In the genomic region with DNA sequence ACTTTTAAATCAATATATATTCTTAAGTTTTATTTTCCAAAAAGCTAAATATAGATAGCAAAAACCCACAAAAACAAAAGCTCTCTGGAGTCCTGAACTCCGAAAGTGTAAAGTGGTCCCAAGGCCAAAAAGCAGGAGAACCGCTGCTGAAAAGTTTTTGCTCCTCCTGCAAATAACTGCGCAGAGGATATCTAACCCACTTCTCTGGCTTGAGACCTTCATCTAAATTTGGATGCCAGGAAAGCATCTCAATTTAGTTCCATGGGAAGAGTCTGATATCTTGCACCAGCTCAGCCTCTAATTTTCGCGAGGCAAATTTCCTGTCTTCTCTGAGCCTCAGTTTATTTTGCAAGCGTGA, we compare ENCODE assay signal across 8 cellular contexts. TPM values are rescaled to one million over a fixed set of nuclear protein-coding genes. Genes with fewer than 3 reads are reported as not detected.
DNase-seq lines count a peak whose midpoint lies in the region; ATAC-seq, FAIRE-seq and TF ChIP-seq lines count a peak whose summit lies in the region.

No MANE protein-coding gene starts in this region.

- peaks cover 14% of the 10 kb centered on the region for H3K36me3 Mint-ChIP-seq in activated T-cell treated with anti-CD3 and anti-CD28 coated beads, Interleukin-2, amount 50 U/mL, for 4 hours (ENCODE audit: insufficient read depth)
- no peaks in the 10 kb centered on the region for H3K36me3 Mint-ChIP-seq in astrocyte (ENCODE audit: low read depth, unreplicated experiment)

- peak overlapping the region; percentile 87 for H3K4me2 ChIP-seq in astrocyte (ENCODE audit: low read length)

- in situ Hi-C loops in transverse colon (cut with MboI; ENCODE audit: low pct_ligation_motif_present in 1 of 4, low pct_unique_long_range_greater_than_20kb in 1 of 4, low sequenced_read_pairs in 3 of 4) = loop anchor here in 2 of 4 donors (25.0 kb wide), 2 partner anchors 280 to 305 kb away; a partner anchor contains a TSS

- under 1% methylated on average over 6 of the region's 6 CpGs for WGBS in right lobe of liver (ENCODE audit: insufficient coverage, low coverage, low lambda C conversion rate, missing lambda C conversion rate)
- 0 to 2% methylated on average over 2 to 6 of the region's 6 CpGs for WGBS in transverse colon (ENCODE audit: low coverage in 1 of 2), 2 donors

- no peak for ATAC-seq in activated T-cell treated with anti-CD3 and anti-CD28 coated beads, Interleukin-2, amount 50 U/mL, for 4 hours
- peak in 1 of 4 donors; percentile 3 for ATAC-seq in right lobe of liver
- ATAC-seq in HG03039 (IDR thresholded peaks at IDR 0.05; ENCODE audit: unreplicated experiment) = no peak
- no peak for ATAC-seq in GM19324 (IDR thresholded peaks at IDR 0.05; ENCODE audit: low FRiP score, unreplicated experiment)

- no peak for DNase-seq in activated T-cell treated with anti-CD3 and anti-CD28 coated beads, Interleukin-2, amount 50 U/mL, for 4 hours
- no peak for DNase-seq in activated T-cell treated with anti-CD3 and anti-CD28 coated beads, Interleukin-2, amount 50 U/mL, for 1 hour
- DNase-seq in astrocyte (ENCODE audit: low read depth) (no peak), right lobe of liver (no peak), transverse colon (no peak), NK-92 (lab: John Stamatoyannopoulos, UW; ENCODE audit: unreplicated experiment) (no peak)

- H3K9me3 ChIP-seq in astrocyte (ENCODE audit: insufficient read depth, low read depth, low read length) (no peaks in the 10 kb centered on the region), right lobe of liver (no peaks in the 10 kb centered on the region), transverse colon (no peaks in the 10 kb centered on the region)

- TF ChIP-seq CTCF in astrocyte (IDR thresholded peaks at IDR 0.05; ENCODE audit: insufficient read depth, low read depth, low read length) (no peak), right lobe of liver (IDR thresholded peaks at IDR 0.05) (no peak), transverse colon (IDR thresholded peaks at IDR 0.05) (no peak)

- no peak for FAIRE-seq in astrocyte (lab: Jason Lieb, UNC)

- H2AFZ ChIP-seq in astrocyte (ENCODE audit: low read depth, low read length) = peak overlapping the region; percentile 59

- H3K79me2 ChIP-seq in astrocyte (ENCODE audit: insufficient read depth, low read length) = peaks cover 28% of the 10 kb centered on the region

- H3K27me3 Mint-ChIP-seq in activated T-cell treated with anti-CD3 and anti-CD28 coated beads, Interleukin-2, amount 50 U/mL, for 4 hours (ENCODE audit: low read depth) = no peaks in the 10 kb centered on the region
- no peaks in the 10 kb centered on the region for H3K27me3 Mint-ChIP-seq in astrocyte (ENCODE audit: low read depth, unreplicated experiment)

- TF ChIP-seq POLR2A in right lobe of liver (IDR thresholded peaks at IDR 0.05) = no peak
- TF ChIP-seq POLR2A in transverse colon (IDR thresholded peaks at IDR 0.05) = no peak

- peak overlapping the region; percentile 95 for H3K9ac ChIP-seq in astrocyte (ENCODE audit: low read length)

- intact Hi-C loops in right lobe of liver (cut with DNase I) = no loop called here
- intact Hi-C loops in transverse colon (cut with DNase I; ENCODE audit: low total_unique reads) = no loop called here

- H3K27ac ChIP-seq in astrocyte (ENCODE audit: low read depth, low read length) (peak overlapping the region; percentile 85), right lobe of liver (peak overlapping the region; percentile 3 to 76 (median 35)), transverse colon (peak overlapping the region; percentile 78 to 91 (median 85))

- peak overlapping the region; percentile 99 for H3K27ac Mint-ChIP-seq in astrocyte (ENCODE audit: unreplicated experiment)

- H3K4me1 ChIP-seq in astrocyte (ENCODE audit: insufficient read depth, low read length) = peaks cover 5% of the 10 kb centered on the region
- H3K4me1 ChIP-seq in right lobe of liver = peaks cover 0 to 10% (median 4%) of the 10 kb centered on the region in 4 donors
- H3K4me1 ChIP-seq in transverse colon = peaks cover 5 to 26% (median 9%) of the 10 kb centered on the region in 4 donors

- H4K20me1 ChIP-seq in astrocyte (ENCODE audit: insufficient read depth, low read length) = no peaks in the 10 kb centered on the region

- TF ChIP-seq EP300 in transverse colon (IDR thresholded peaks at IDR 0.05; ENCODE audit: low read depth) = no peak

- H3K27me3 ChIP-seq in astrocyte (ENCODE audit: insufficient read depth, low read length) (no peaks in the 10 kb centered on the region), right lobe of liver (no peaks in the 10 kb centered on the region), transverse colon (no peaks in the 10 kb centered on the region)

- H3K36me3 ChIP-seq in astrocyte (ENCODE audit: insufficient read depth, low read length) (peaks cover 20% of the 10 kb centered on the region), right lobe of liver (peaks cover 0 to 19% (median 5%) of the 10 kb centered on the region in 4 donors), transverse colon (peaks cover 0 to 19% (median 9%) of the 10 kb centered on the region in 4 donors)

- H3K4me3 ChIP-seq in astrocyte (ENCODE audit: insufficient read depth, low read depth, low read length) (peak overlapping the region; percentile 93), right lobe of liver (peak overlapping the region; percentile 62 to 81 (median 69)), transverse colon (peak overlapping the region; percentile 32 to 93 (median 66))

- peaks cover 22% of the 10 kb centered on the region for H3K4me1 Mint-ChIP-seq in activated T-cell treated with anti-CD3 and anti-CD28 coated beads, Interleukin-2, amount 50 U/mL, for 4 hours (ENCODE audit: low read depth)
- H3K4me1 Mint-ChIP-seq in astrocyte (ENCODE audit: low read depth, unreplicated experiment) = peaks cover 4% of the 10 kb centered on the region

- H3K9me3 Mint-ChIP-seq in activated T-cell treated with anti-CD3 and anti-CD28 coated beads, Interleukin-2, amount 50 U/mL, for 4 hours = no peaks in the 10 kb centered on the region
- no peaks in the 10 kb centered on the region for H3K9me3 Mint-ChIP-seq in astrocyte (ENCODE audit: unreplicated experiment)

- peak overlapping the region; percentile 97 for H3K4me3 Mint-ChIP-seq in activated T-cell treated with anti-CD3 and anti-CD28 coated beads, Interleukin-2, amount 50 U/mL, for 4 hours
- H3K4me3 Mint-ChIP-seq in astrocyte (ENCODE audit: unreplicated experiment) = peak overlapping the region; percentile 100

RNA-seq across cellular contexts. Expression of a gene that starts 0.5 kb away (rescaled TPM):
- total RNA-seq in activated T-cell treated with anti-CD3 and anti-CD28 coated beads, Interleukin-2, amount 50 U/mL, for 4 hours = 10 to 100 TPM; 49.7 to 54.1 (median 52.1) TPM
- 32.1 and 32.5 TPM in 2 replicates for total RNA-seq in astrocyte
- 10 to 100 TPM; 17.7 to 35.3 (median 20.1) TPM for total RNA-seq in right lobe of liver
- total RNA-seq in transverse colon = 10 to 100 TPM; 23.6 to 75.4 (median 24.6) TPM

RNA-seq across cellular contexts. Expression of a gene that starts 22.4 kb away (rescaled TPM):
- 1 to 10 TPM in 2 of 3 donors, under 1 TPM in 1; 0.47 to 1.8 (median 1.2) TPM for total RNA-seq in activated T-cell treated with anti-CD3 and anti-CD28 coated beads, Interleukin-2, amount 50 U/mL, for 4 hours
- 2.0 and 2.3 TPM in 2 replicates for total RNA-seq in astrocyte
- under 1 TPM in 5 of 6 experiments, not detected in 1; 0.25 to 0.93 (median 0.68) TPM for total RNA-seq in right lobe of liver
- total RNA-seq in transverse colon = 1 to 10 TPM in 2 of 4 donors, under 1 TPM in 1, not detected in 1; 0.55 to 9.7 (median 1.1) TPM

RNA-seq across cellular contexts. Expression of a gene that starts 44.0 kb away (rescaled TPM):
- total RNA-seq in activated T-cell treated with anti-CD3 and anti-CD28 coated beads, Interleukin-2, amount 50 U/mL, for 4 hours = not detected
- total RNA-seq in astrocyte (0.45 and 0.79 TPM in 2 replicates), right lobe of liver (not detected), transverse colon (not detected)

Comparison
In these comparisons a context has a peak if more than half of its experiments do, and no peak if none do; other contexts are left out.
1. H3K27ac ChIP-seq: peak in every context shown above with its lines; median percentile 85 in astrocyte; 85 in transverse colon; 35 in right lobe of liver.